In genomic region chr19:15467734-15468214, GRCh38 we compare ENCODE assay signal across 20 cellular contexts. TPM values are rescaled to one million over a fixed set of nuclear protein-coding genes. Genes with fewer than 3 reads are reported as not detected.
DNase-seq lines count a peak whose midpoint lies in the region; ATAC-seq, FAIRE-seq and TF ChIP-seq lines count a peak whose summit lies in the region.
"Had no signal": no experiment of that assay in that cellular context is flagged by ENCODE, and none has a peak within 500 bp of the region (broad histone marks: within the 10 kb centered on the region; RNA-seq: fewer than 3 reads in every experiment).

No MANE protein-coding gene starts in this region.

- no peak for TF ChIP-seq EP300 in GM12878 (IDR thresholded peaks at IDR 0.05; ENCODE audit: borderline replicate concordance in 1 of 2, control insufficient read depth in 1 of 2, low read depth in 2 of 2, low read length in 2 of 2)

- 78% methylated on average over 5 of the region's 6 CpGs for WGBS in GM12878 (ENCODE audit: insufficient coverage, insufficient replicate concordance, low lambda C conversion rate, missing lambda C conversion rate)

- intact Hi-C loops in GM12878 (cut with micrococcal nuclease; ENCODE audit: unreplicated experiment) = loop anchor here (5.0 to 10.0 kb wide), 2 partner anchors 53 to 90 kb away; partner anchors contain the start of gene AKAP8L

- peak overlapping the region; percentile 5 for H3K4me3 ChIP-seq in Loucy (ENCODE audit: low read length, poor library complexity, severe bottlenecking)
- H3K4me3 ChIP-seq in GM12878 = no peak overlapping the region
- no peak overlapping the region for H3K4me3 ChIP-seq in Peyer's patch
- H3K4me3 ChIP-seq: gastrocnemius medialis, left lung, SJCRH30 had no signal

- TF ChIP-seq POLR2A in GM12878 (IDR thresholded peaks at IDR 0.05; ENCODE audit: low read depth, low read length) (no peak), Peyer's patch (IDR thresholded peaks at IDR 0.05) (no peak)

- SMC1A ChIA-PET in GM12878 (lab: Charles Lee; ENCODE audit: uncharacterized antibody, unreplicated experiment) = interaction anchor here (0.6 to 6.0 kb wide), 6 partner anchors 11 to 134 kb away, joined by 3 to 26 read pairs (median 4); partner anchors contain the start of gene AKAP8L

- RAD21 ChIA-PET in GM12878 (lab: Charles Lee; ENCODE audit: unreplicated experiment) = interaction anchor here (0.6 to 2.4 kb wide), 5 partner anchors 27 to 678 kb away, joined by 3 to 9 read pairs (median 3); partner anchors contain the start of gene AKAP8L

- POLR2A ChIA-PET in GM12878 (lab: Charles Lee) = interaction anchor here (1.0 to 1.5 kb wide), 3 partner anchors 35 to 88 kb away, joined by 3 to 4 read pairs (median 3); partner anchors contain the start of genes AKAP8 and AKAP8L

- H3K36me3 Mint-ChIP-seq in activated naive CD4-positive, alpha-beta T cell treated with anti-CD3 and anti-CD28 coated beads, Interleukin-2, amount 10 ng/mL, durations not matched to agents 7 days and 5 days = peaks cover 15% of the 10 kb centered on the region
- H3K36me3 Mint-ChIP-seq in stimulated activated memory B cell treated with anti-CD40 and anti-IgM and Interleukin-4, amounts not matched to agents 10 μg/mL and 1 μg/mL and 100 μg/mL, for 72 hours = peaks cover 6% of the 10 kb centered on the region

- TF ChIP-seq CTCF in Loucy (conservative IDR thresholded peaks at IDR 0.05; ENCODE audit: low read length) (no peak), GM12878 (IDR thresholded peaks at IDR 0.05 in 2 of 3, conservative IDR thresholded peaks at IDR 0.05 in 1 of 3; ENCODE audit: control insufficient read depth in 2 of 3, extremely low read depth in 1 of 3, insufficient read depth in 1 of 3, low read depth in 3 of 3, low read length in 3 of 3) (no peak), Peyer's patch (IDR thresholded peaks at IDR 0.05) (no peak)

- H3K4me2 ChIP-seq in Loucy (ENCODE audit: low read depth, low read length, poor library complexity, severe bottlenecking) (peak overlapping the region; percentile 61), GM12878 (ENCODE audit: control insufficient read depth, insufficient read depth) (no peak overlapping the region)

- H3K4me1 Mint-ChIP-seq in activated naive CD4-positive, alpha-beta T cell treated with anti-CD3 and anti-CD28 coated beads, Interleukin-2, amount 10 ng/mL, durations not matched to agents 7 days and 5 days = peaks cover 64% of the 10 kb centered on the region
- peaks cover 55% of the 10 kb centered on the region for H3K4me1 Mint-ChIP-seq in stimulated activated memory B cell treated with anti-CD40 and anti-IgM and Interleukin-4, amounts not matched to agents 10 μg/mL and 1 μg/mL and 100 μg/mL, for 72 hours

- TF ChIP-seq RAD21 in GM12878 (IDR thresholded peaks at IDR 0.05; ENCODE audit: insufficient read depth, low read depth, low read length) = no peak

- in situ Hi-C loops in GM12878 (cut with MboI) = no loop called here

- peaks cover 16% of the 10 kb centered on the region; the same call in 1 of the 2 replicates for H3F3A ChIP-seq in Loucy (ENCODE audit: low read depth)

- no peak for ATAC-seq in GM12878
- ATAC-seq in stimulated activated memory B cell treated with anti-CD40 and anti-IgM and Interleukin-4, amounts not matched to agents 10 μg/mL and 1 μg/mL and 100 μg/mL, for 72 hours = no peak
- ATAC-seq: gastrocnemius medialis had no signal

- peaks cover 30% of the 10 kb centered on the region for H3K27me3 Mint-ChIP-seq in activated naive CD4-positive, alpha-beta T cell treated with anti-CD3 and anti-CD28 coated beads, Interleukin-2, amount 10 ng/mL, durations not matched to agents 7 days and 5 days
- H3K27me3 Mint-ChIP-seq in stimulated activated memory B cell treated with anti-CD40 and anti-IgM and Interleukin-4, amounts not matched to agents 10 μg/mL and 1 μg/mL and 100 μg/mL, for 72 hours = peaks cover 39% of the 10 kb centered on the region

- no TSS peak for BruUV-seq in GM12878 (replicated peaks; lab: Mats Ljungman, UMichigan)

- peaks cover 8% of the 10 kb centered on the region for H3K79me2 ChIP-seq in Loucy (ENCODE audit: insufficient read depth, low read length)
- H3K79me2 ChIP-seq in GM12878 (ENCODE audit: control insufficient read depth, insufficient read depth, low read length) = peaks cover 17% of the 10 kb centered on the region

- H3K36me3 ChIP-seq in Loucy (ENCODE audit: insufficient read depth, low read length) = no peaks in the 10 kb centered on the region
- no peaks in the 10 kb centered on the region for H3K36me3 ChIP-seq in GM12878 (ENCODE audit: control insufficient read depth in 2 of 2, insufficient read depth in 2 of 2, low read length in 1 of 2)
- no peaks in the 10 kb centered on the region for H3K36me3 ChIP-seq in Peyer's patch
- H3K36me3 ChIP-seq: gastrocnemius medialis, left lung, SJCRH30 had no signal

- no peaks in the 10 kb centered on the region for H3K9me2 ChIP-seq in Loucy (replicated peaks; ENCODE audit: low read depth, low read length)

- no peak for DNase-seq in activated naive CD4-positive, alpha-beta T cell treated with anti-CD3 and anti-CD28 coated beads, Interleukin-2, amount 10 ng/mL, durations not matched to agents 7 days and 5 days
- DNase-seq in activated naive CD4-positive, alpha-beta T cell (lab: John Stamatoyannopoulos, UW) = no peak
- DNase-seq in GM12878 (ENCODE audit: low read depth, low spot score) = no peak
- DNase-seq in COLO829 (ENCODE audit: low spot score) = no peak
- no peak for DNase-seq in caudate nucleus (lab: John Stamatoyannopoulos, UW)
- DNase-seq in Peyer's patch = no peak
- DNase-seq: gastrocnemius medialis, H9, Karpas-422, left lung, NCI-H1417 treated with DMSO at 0.1 percent for 48 hours, NCI-H69, occipital lobe, right cardiac atrium, SJCRH30, T1000 had no signal

- H3K27ac Mint-ChIP-seq in activated naive CD4-positive, alpha-beta T cell treated with anti-CD3 and anti-CD28 coated beads, Interleukin-2, amount 10 ng/mL, durations not matched to agents 7 days and 5 days = peak overlapping the region; percentile 87
- peak overlapping the region; percentile 36 for H3K27ac Mint-ChIP-seq in stimulated activated memory B cell treated with anti-CD40 and anti-IgM and Interleukin-4, amounts not matched to agents 10 μg/mL and 1 μg/mL and 100 μg/mL, for 72 hours
- H3K27ac Mint-ChIP-seq: H9 had no signal

- CTCF ChIA-PET in activated naive CD4-positive, alpha-beta T cell treated with anti-CD3 and anti-CD28 coated beads, Interleukin-2, amount 10 ng/mL, durations not matched to agents 7 days and 5 days (lab: Charles Lee) = interaction anchor here (1.3 to 1.8 kb wide), 3 partner anchors 44 to 88 kb away, joined by 3 to 7 read pairs (median 6); partner anchors contain the start of gene AKAP8L
- CTCF ChIA-PET in GM12878 (lab: Yijun Ruan, JAX) = interaction anchor here (1.0 to 2.1 kb wide), 4 partner anchors 17 to 204 kb away, joined by 3 to 7 read pairs (median 4); partner anchors contain the start of gene AKAP8L

- H3K4me3 Mint-ChIP-seq in activated naive CD4-positive, alpha-beta T cell treated with anti-CD3 and anti-CD28 coated beads, Interleukin-2, amount 10 ng/mL, durations not matched to agents 7 days and 5 days = no peak overlapping the region
- no peak overlapping the region for H3K4me3 Mint-ChIP-seq in stimulated activated memory B cell treated with anti-CD40 and anti-IgM and Interleukin-4, amounts not matched to agents 10 μg/mL and 1 μg/mL and 100 μg/mL, for 72 hours
- H3K4me3 Mint-ChIP-seq: H9 had no signal

- no peaks in the 10 kb centered on the region for H3K9me3 ChIP-seq in Loucy (ENCODE audit: insufficient read depth, low read depth, low read length)
- no peaks in the 10 kb centered on the region; the same call in 2 of the 3 replicates for H3K9me3 ChIP-seq in GM12878 (replicated peaks; ENCODE audit: control insufficient read depth, insufficient read depth, low read length)
- H3K9me3 ChIP-seq in Peyer's patch = no peaks in the 10 kb centered on the region
- H3K9me3 ChIP-seq: gastrocnemius medialis, left lung, SJCRH30 had no signal

- H3K9me3 Mint-ChIP-seq in activated naive CD4-positive, alpha-beta T cell treated with anti-CD3 and anti-CD28 coated beads, Interleukin-2, amount 10 ng/mL, durations not matched to agents 7 days and 5 days = no peaks in the 10 kb centered on the region
- no peaks in the 10 kb centered on the region for H3K9me3 Mint-ChIP-seq in stimulated activated memory B cell treated with anti-CD40 and anti-IgM and Interleukin-4, amounts not matched to agents 10 μg/mL and 1 μg/mL and 100 μg/mL, for 72 hours

- H3K9ac ChIP-seq in Loucy (ENCODE audit: low read depth, low read length, poor library complexity, severe bottlenecking) = no peak overlapping the region
- H3K9ac ChIP-seq in GM12878 (ENCODE audit: control insufficient read depth, insufficient read depth, low read length) = no peak overlapping the region

- no peak overlapping the region for H2AFZ ChIP-seq in Loucy (ENCODE audit: low read length)
- H2AFZ ChIP-seq in GM12878 (ENCODE audit: control insufficient read depth, low read depth, low read length) = no peak overlapping the region

- H3K27me3 ChIP-seq in Loucy (ENCODE audit: insufficient read depth, low read length, poor library complexity, severe bottlenecking) (no peaks in the 10 kb centered on the region), GM12878 (replicated peaks in 1 of 2; ENCODE audit: control insufficient read depth in 2 of 2, insufficient read depth in 2 of 2, low read length in 1 of 2) (no peaks in the 10 kb centered on the region), Peyer's patch (peaks cover 0 to 6% of the 10 kb centered on the region in 2 donors)
- H3K27me3 ChIP-seq: SJCRH30 had no signal

- no peak for FAIRE-seq in GM12878 (lab: Jason Lieb, UNC)

- H4K20me1 ChIP-seq in Loucy (ENCODE audit: insufficient read depth, low read length, poor library complexity, severe bottlenecking) (no peaks in the 10 kb centered on the region), GM12878 (ENCODE audit: control insufficient read depth, insufficient read depth) (no peaks in the 10 kb centered on the region)

- H3K27ac ChIP-seq in GM12878 (ENCODE audit: control insufficient read depth, insufficient read depth) (peak overlapping the region; percentile 80), caudate nucleus (ENCODE audit: low read depth, low read length) (no peak overlapping the region), Peyer's patch (peak overlapping the region in 2 of 4 donors; percentile 11 to 31)
- H3K27ac ChIP-seq: epithelial cell of prostate, gastrocnemius medialis, SJCRH30 had no signal

- H3K4me1 ChIP-seq in Loucy (ENCODE audit: insufficient read depth, low read length, poor library complexity, severe bottlenecking) (peaks cover 47% of the 10 kb centered on the region), GM12878 (ENCODE audit: control insufficient read depth, insufficient read depth, low read length) (peaks cover 18% of the 10 kb centered on the region), Peyer's patch (peaks cover 0 to 12% (median 9%) of the 10 kb centered on the region in 4 donors)
- H3K4me1 ChIP-seq: gastrocnemius medialis had no signal

RNA-seq across cellular contexts. Expression of gene RASAL3, which starts 3.4 kb away (rescaled TPM):
- total RNA-seq in GM12878 (2013; cell fraction: nucleolus; rRNA removed) = 25.7 and 51.6 TPM in 2 replicates
- total RNA-seq in GM12878 (2014; rRNA removed) = 35.0 and 48.9 TPM in 2 replicates
- total RNA-seq in GM12878 (2014; rRNA removed; fragmentation: Illumina TruSeq; extraction: Trizol) = 17.7 and 19.8 TPM in 2 replicates
- 78.5 and 81.3 TPM in 2 replicates for total RNA-seq in GM12878 (2021)
- polyA plus RNA-seq in GM12878 (2011; ENCODE audit: low read depth) = 14.5 TPM
- 14.8 and 25.3 TPM in 2 replicates for polyA plus RNA-seq in GM12878 (2011; rRNA removed)
- 24.2 and 34.9 TPM in 2 replicates for polyA plus RNA-seq in GM12878 (2011; cell fraction: cytosol; rRNA removed)
- 162 and 199 TPM in 2 replicates for polyA plus RNA-seq in GM12878 (2011; cell fraction: nucleus; rRNA removed)
- 46.0 and 47.3 TPM in 2 replicates for polyA plus RNA-seq in GM12878 (2012)
- 6.6 and 21.1 TPM in 2 replicates for polyA plus RNA-seq in GM12878 (2014; fragmentation: Illumina TruSeq; extraction: Trizol)
- 1 to 10 TPM; 1.7 to 9.4 TPM for polyA plus RNA-seq in GM12878 (2014; fragmentation: Nextera tagmentation; extraction: Ambion mirVana)
- polyA plus RNA-seq in GM12878 (2014; rRNA removed) = 46.9 and 58.2 TPM in 2 replicates
- polyA plus RNA-seq in GM12878 (2016; fragmentation: Nextera tagmentation; extraction: Ambion mirVana) = 10 to 100 TPM in 1 of 2 experiments, 1 to 10 TPM in 1; 6.7 to 42.3 TPM
- polyA minus RNA-seq in GM12878 (2011; rRNA and poly(A)+ RNA removed) = 30.4 and 38.9 TPM in 2 replicates
- 16.8 and 18.5 TPM in 2 replicates for polyA minus RNA-seq in GM12878 (2011; cell fraction: cytosol; rRNA and poly(A)+ RNA removed)
- 21.5 and 29.1 TPM in 2 replicates for polyA minus RNA-seq in GM12878 (2011; cell fraction: nucleus; rRNA and poly(A)+ RNA removed)
- total RNA-seq in Peyer's patch = 10 to 100 TPM in 1 of 4 donors, 1 to 10 TPM in 3; 6.6 to 66.0 (median 6.9) TPM

RNA-seq across cellular contexts. Expression of gene PGLYRP2, which starts 11.5 kb away (rescaled TPM):
- 0.17 and 0.20 TPM in 2 replicates for total RNA-seq in GM12878 (2013; cell fraction: nucleolus; rRNA removed)
- total RNA-seq in GM12878 (2014; rRNA removed) (0.40 and 0.44 TPM in 2 replicates), GM12878 (2014; rRNA removed; fragmentation: Illumina TruSeq; extraction: Trizol) (not detected in 2 replicates), GM12878 (2021) (0.26 and 0.37 TPM in 2 replicates), Peyer's patch (not detected)
- polyA plus RNA-seq in GM12878 (2011; ENCODE audit: low read depth) = not detected
- polyA plus RNA-seq in GM12878 (2011; rRNA removed) (0.09 and 0.48 TPM in 2 replicates), GM12878 (2014; fragmentation: Illumina TruSeq; extraction: Trizol) (not detected in 2 replicates), GM12878 (2014; fragmentation: Nextera tagmentation; extraction: Ambion mirVana) (not detected), GM12878 (2014; rRNA removed) (0.15 and 0.60 TPM in 2 replicates), GM12878 (2016; fragmentation: Nextera tagmentation; extraction: Ambion mirVana) (under 1 TPM in 1 of 2 experiments, not detected in 1; 0.16 TPM)
- 0.27 and 0.37 TPM in 2 replicates for polyA plus RNA-seq in GM12878 (2011; cell fraction: cytosol; rRNA removed)
- 0.21 and 0.26 TPM in 2 replicates for polyA plus RNA-seq in GM12878 (2011; cell fraction: nucleus; rRNA removed)
- polyA plus RNA-seq in GM12878 (2012) = not detected in 2 replicates
- polyA minus RNA-seq in GM12878 (2011; rRNA and poly(A)+ RNA removed) = 0.59 and 1.4 TPM in 2 replicates
- polyA minus RNA-seq in GM12878 (2011; cell fraction: cytosol; rRNA and poly(A)+ RNA removed) = not detected in 2 replicates
- polyA minus RNA-seq in GM12878 (2011; cell fraction: nucleus; rRNA and poly(A)+ RNA removed) = 0.12 and 0.29 TPM in 2 replicates
- total RNA-seq: gastrocnemius medialis, H9, left lung, mononuclear cell, occipital lobe, right cardiac atrium, SJCRH30 had no signal
- polyA plus RNA-seq: right cardiac atrium had no signal

RNA-seq across cellular contexts. Expression of gene WIZ, which starts 18.0 kb away (rescaled TPM):
- total RNA-seq in GM12878 (2013; cell fraction: nucleolus; rRNA removed) = 17.9 and 18.0 TPM in 2 replicates
- total RNA-seq in GM12878 (2014; rRNA removed) = 4.6 and 4.9 TPM in 2 replicates
- total RNA-seq in GM12878 (2014; rRNA removed; fragmentation: Illumina TruSeq; extraction: Trizol) = 2.6 and 2.9 TPM in 2 replicates
- 23.5 and 26.7 TPM in 2 replicates for total RNA-seq in GM12878 (2021)
- 2.2 TPM for polyA plus RNA-seq in GM12878 (2011; ENCODE audit: low read depth)
- 1.4 and 2.4 TPM in 2 replicates for polyA plus RNA-seq in GM12878 (2011; rRNA removed)
- polyA plus RNA-seq in GM12878 (2011; cell fraction: cytosol; rRNA removed) = 3.8 and 6.1 TPM in 2 replicates
- polyA plus RNA-seq in GM12878 (2011; cell fraction: nucleus; rRNA removed) = 20.9 and 28.8 TPM in 2 replicates
- 9.9 and 13.9 TPM in 2 replicates for polyA plus RNA-seq in GM12878 (2012)
- polyA plus RNA-seq in GM12878 (2014; fragmentation: Illumina TruSeq; extraction: Trizol) = 1.4 and 4.5 TPM in 2 replicates
- under 1 TPM; 0.10 to 0.18 TPM for polyA plus RNA-seq in GM12878 (2014; fragmentation: Nextera tagmentation; extraction: Ambion mirVana)
- polyA plus RNA-seq in GM12878 (2014; rRNA removed) = 19.8 and 24.9 TPM in 2 replicates
- polyA plus RNA-seq in GM12878 (2016; fragmentation: Nextera tagmentation; extraction: Ambion mirVana) = 1 to 10 TPM; 2.0 to 2.6 TPM
- 1.1 and 3.7 TPM in 2 replicates for polyA minus RNA-seq in GM12878 (2011; rRNA and poly(A)+ RNA removed)
- polyA minus RNA-seq in GM12878 (2011; cell fraction: cytosol; rRNA and poly(A)+ RNA removed) = 3.6 and 4.6 TPM in 2 replicates
- 3.5 and 10.1 TPM in 2 replicates for polyA minus RNA-seq in GM12878 (2011; cell fraction: nucleus; rRNA and poly(A)+ RNA removed)
- total RNA-seq in Peyer's patch = 10 to 100 TPM; 25.4 to 45.2 (median 40.6) TPM

RNA-seq across cellular contexts. Expression of gene CYP4F22, which starts 40.6 kb away (rescaled TPM):
- total RNA-seq in GM12878 (2013; cell fraction: nucleolus; rRNA removed) = not detected in 2 replicates
- total RNA-seq in GM12878 (2014; rRNA removed) (not detected in 2 replicates), GM12878 (2014; rRNA removed; fragmentation: Illumina TruSeq; extraction: Trizol) (not detected in 2 replicates), GM12878 (2021) (not detected in 2 replicates), Peyer's patch (not detected)
- polyA plus RNA-seq in GM12878 (2011; ENCODE audit: low read depth) = not detected
- polyA plus RNA-seq in GM12878 (2011; rRNA removed) (not detected in 2 replicates), GM12878 (2014; fragmentation: Illumina TruSeq; extraction: Trizol) (not detected in 2 replicates), GM12878 (2014; fragmentation: Nextera tagmentation; extraction: Ambion mirVana) (not detected), GM12878 (2014; rRNA removed) (0.03 TPM in 1 of 2 replicates, not detected in the other), GM12878 (2016; fragmentation: Nextera tagmentation; extraction: Ambion mirVana) (not detected)
- polyA plus RNA-seq in GM12878 (2011; cell fraction: cytosol; rRNA removed) = not detected in 2 replicates
- not detected in 2 replicates for polyA plus RNA-seq in GM12878 (2011; cell fraction: nucleus; rRNA removed)
- polyA plus RNA-seq in GM12878 (2012) = not detected in 2 replicates
- 0.10 TPM in 1 of 2 replicates, not detected in the other for polyA minus RNA-seq in GM12878 (2011; rRNA and poly(A)+ RNA removed)
- not detected in 2 replicates for polyA minus RNA-seq in GM12878 (2011; cell fraction: cytosol; rRNA and poly(A)+ RNA removed)
- not detected in 2 replicates for polyA minus RNA-seq in GM12878 (2011; cell fraction: nucleus; rRNA and poly(A)+ RNA removed)
- total RNA-seq: H9, occipital lobe, right cardiac atrium, SJCRH30 had no signal
- polyA plus RNA-seq: right cardiac atrium had no signal

RNA-seq across cellular contexts. Expression of gene AKAP8L, which starts 49.0 kb away (rescaled TPM):
- total RNA-seq in GM12878 (2013; cell fraction: nucleolus; rRNA removed) = 224 and 248 TPM in 2 replicates
- 59.8 and 64.3 TPM in 2 replicates for total RNA-seq in GM12878 (2014; rRNA removed)
- 36.7 and 39.4 TPM in 2 replicates for total RNA-seq in GM12878 (2014; rRNA removed; fragmentation: Illumina TruSeq; extraction: Trizol)
- 60.3 and 60.5 TPM in 2 replicates for total RNA-seq in GM12878 (2021)
- polyA plus RNA-seq in GM12878 (2011; ENCODE audit: low read depth) = 36.9 TPM
- polyA plus RNA-seq in GM12878 (2011; rRNA removed) = 29.6 and 42.3 TPM in 2 replicates
- polyA plus RNA-seq in GM12878 (2011; cell fraction: cytosol; rRNA removed) = 31.0 and 36.5 TPM in 2 replicates
- 443 and 591 TPM in 2 replicates for polyA plus RNA-seq in GM12878 (2011; cell fraction: nucleus; rRNA removed)
- 40.3 and 43.0 TPM in 2 replicates for polyA plus RNA-seq in GM12878 (2012)
- polyA plus RNA-seq in GM12878 (2014; fragmentation: Illumina TruSeq; extraction: Trizol) = 35.1 and 47.3 TPM in 2 replicates
- 1 to 10 TPM in 1 of 2 experiments, under 1 TPM in 1; 0.66 to 3.8 TPM for polyA plus RNA-seq in GM12878 (2014; fragmentation: Nextera tagmentation; extraction: Ambion mirVana)
- 63.6 and 67.0 TPM in 2 replicates for polyA plus RNA-seq in GM12878 (2014; rRNA removed)
- polyA plus RNA-seq in GM12878 (2016; fragmentation: Nextera tagmentation; extraction: Ambion mirVana) = 10 to 100 TPM; 25.8 to 40.6 TPM
- polyA minus RNA-seq in GM12878 (2011; rRNA and poly(A)+ RNA removed) = 57.6 and 57.9 TPM in 2 replicates
- 15.5 and 16.3 TPM in 2 replicates for polyA minus RNA-seq in GM12878 (2011; cell fraction: cytosol; rRNA and poly(A)+ RNA removed)
- 60.4 and 102 TPM in 2 replicates for polyA minus RNA-seq in GM12878 (2011; cell fraction: nucleus; rRNA and poly(A)+ RNA removed)
- 100 to 1,000 TPM; 129 to 275 (median 247) TPM for total RNA-seq in Peyer's patch
